In the genomic region with DNA sequence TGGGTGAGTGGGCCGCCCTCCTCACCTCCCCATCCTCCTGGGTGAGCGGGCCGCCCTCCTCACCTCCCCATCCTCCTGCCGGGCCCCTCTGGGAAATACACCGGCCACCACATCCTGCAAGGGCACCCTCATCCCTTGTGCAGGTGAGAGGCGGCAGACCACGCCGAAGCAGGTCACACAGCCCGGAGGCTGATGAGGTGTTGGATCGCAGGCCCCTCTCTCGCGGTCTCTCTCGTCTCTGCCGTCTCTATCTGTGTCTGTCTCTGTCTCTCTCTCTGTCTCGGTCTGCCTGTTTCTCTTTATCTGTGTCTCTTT, we compare ENCODE assay signal across 17 cellular contexts. TPM values are rescaled to one million over a fixed set of nuclear protein-coding genes. Genes with fewer than 3 reads are reported as not detected.
A peak's percentile ranks its signal among the peaks of the same experiment; 100 is the strongest.
DNase-seq lines count a peak whose midpoint lies in the region; ATAC-seq and TF ChIP-seq lines count a peak whose summit lies in the region.
"Had no signal": no experiment of that assay in that cellular context is flagged by ENCODE, and none has a peak within 500 bp of the region (broad histone marks: within the 10 kb centered on the region; RNA-seq: fewer than 3 reads in every experiment).

No MANE protein-coding gene starts in this region.

- H3K9me3 ChIP-seq in osteoblast (ENCODE audit: low read depth, low read length) (peaks cover 5% of the 10 kb centered on the region), spleen (peaks cover 0 to 22% (median 10%) of the 10 kb centered on the region in 8 donors)

- peaks cover 6% of the 10 kb centered on the region for H4K20me1 ChIP-seq in osteoblast (ENCODE audit: insufficient read depth, low read length)
- H4K20me1 ChIP-seq: BLaER1 had no signal

- peaks cover 61% of the 10 kb centered on the region for H3K36me3 ChIP-seq in osteoblast (ENCODE audit: insufficient read depth, low read length)
- peaks cover 0 to 51% (median 14%) of the 10 kb centered on the region in 6 donors for H3K36me3 ChIP-seq in spleen
- H3K36me3 ChIP-seq: HAP-1 had no signal

- H3K79me2 ChIP-seq in osteoblast (ENCODE audit: insufficient read depth, low read length) = no peaks in the 10 kb centered on the region

- H3K27ac ChIP-seq in osteoblast (ENCODE audit: low read depth, low read length) (no peak overlapping the region), spleen (no peak overlapping the region)
- H3K27ac ChIP-seq: A549, BLaER1 had no signal

- H3K27me3 ChIP-seq in osteoblast (ENCODE audit: insufficient read depth, low read length) (no peaks in the 10 kb centered on the region), spleen (replicated peaks in 1 of 7) (no peaks in the 10 kb centered on the region)
- H3K27me3 ChIP-seq: BLaER1 had no signal

- TF ChIP-seq POLR2A in spleen (IDR thresholded peaks at IDR 0.05) = no peak

- H3K27ac Mint-ChIP-seq in stimulated activated naive CD8-positive, alpha-beta T cell treated with anti-CD3 and anti-CD28 coated beads, Interleukin-15, amount 100 ng/mL, for 72 hours = no peak overlapping the region
- H3K27ac Mint-ChIP-seq in glutamatergic neuron (ENCODE audit: unreplicated experiment) = peak overlapping the region; percentile 13
- no peak overlapping the region for H3K27ac Mint-ChIP-seq in stimulated activated memory B cell treated with anti-CD40 and anti-IgM and Interleukin-4, amounts not matched to agents 10 μg/mL and 1 μg/mL and 100 μg/mL, for 72 hours

- DNase-seq in stimulated activated naive CD8-positive, alpha-beta T cell treated with anti-CD3 and anti-CD28 coated beads, Interleukin-15, amount 100 ng/mL, for 72 hours = no peak
- no peak for DNase-seq in stimulated activated naive CD8-positive, alpha-beta T cell treated with anti-CD3 and anti-CD28 coated beads, Interleukin-15, Interleukin-2, amounts not matched to agents 100 U/mL and 50 U/mL, for 24 hours
- DNase-seq in glutamatergic neuron = peak; percentile 7
- DNase-seq in osteoblast (ENCODE audit: insufficient read length, low spot score, missing footprints) = peak; percentile 45
- no peak for DNase-seq in spleen
- DNase-seq: AML-193, Caco-2, DMS53 had no signal

- no peak overlapping the region for H3K4me3 Mint-ChIP-seq in stimulated activated naive CD8-positive, alpha-beta T cell treated with anti-CD3 and anti-CD28 coated beads, Interleukin-15, amount 100 ng/mL, for 72 hours
- H3K4me3 Mint-ChIP-seq in glutamatergic neuron (ENCODE audit: unreplicated experiment) = no peak overlapping the region
- H3K4me3 Mint-ChIP-seq in stimulated activated memory B cell treated with anti-CD40 and anti-IgM and Interleukin-4, amounts not matched to agents 10 μg/mL and 1 μg/mL and 100 μg/mL, for 72 hours = no peak overlapping the region
- H3K4me3 Mint-ChIP-seq: CD8-positive, alpha-beta memory T cell had no signal

- H3K9me3 Mint-ChIP-seq in stimulated activated naive CD8-positive, alpha-beta T cell treated with anti-CD3 and anti-CD28 coated beads, Interleukin-15, amount 100 ng/mL, for 72 hours = peaks cover 8 to 15% of the 10 kb centered on the region in 2 donors
- H3K9me3 Mint-ChIP-seq in glutamatergic neuron (ENCODE audit: unreplicated experiment) = peaks cover 51% of the 10 kb centered on the region
- peaks cover 10% of the 10 kb centered on the region for H3K9me3 Mint-ChIP-seq in stimulated activated memory B cell treated with anti-CD40 and anti-IgM and Interleukin-4, amounts not matched to agents 10 μg/mL and 1 μg/mL and 100 μg/mL, for 72 hours

- H3K27me3 Mint-ChIP-seq in stimulated activated naive CD8-positive, alpha-beta T cell treated with anti-CD3 and anti-CD28 coated beads, Interleukin-15, amount 100 ng/mL, for 72 hours = no peaks in the 10 kb centered on the region
- H3K27me3 Mint-ChIP-seq in glutamatergic neuron (ENCODE audit: unreplicated experiment) = peaks cover 34% of the 10 kb centered on the region
- H3K27me3 Mint-ChIP-seq in stimulated activated memory B cell treated with anti-CD40 and anti-IgM and Interleukin-4, amounts not matched to agents 10 μg/mL and 1 μg/mL and 100 μg/mL, for 72 hours = peaks cover 13% of the 10 kb centered on the region
- H3K27me3 Mint-ChIP-seq: CD8-positive, alpha-beta memory T cell had no signal

- TF ChIP-seq CTCF in glutamatergic neuron (IDR thresholded peaks at IDR 0.05; ENCODE audit: partially characterized antibody, unreplicated experiment) (no peak), osteoblast (IDR thresholded peaks at IDR 0.05; ENCODE audit: extremely low read depth, low read depth, low read length) (no peak), spleen (IDR thresholded peaks at IDR 0.05 in 8 of 11, conservative IDR thresholded peaks at IDR 0.05 in 3 of 11) (no peak)

- intact Hi-C loops in spleen (cut with DNase I; ENCODE audit: low total_unique reads) = no loop called here

- H3K4me1 ChIP-seq in osteoblast (ENCODE audit: insufficient read depth, low read length) = no peaks in the 10 kb centered on the region
- peaks cover 0 to 3% (median 0%) of the 10 kb centered on the region in 6 donors for H3K4me1 ChIP-seq in spleen
- H3K4me1 ChIP-seq: A549, BLaER1, Caco-2, HAP-1 had no signal

- H2AFZ ChIP-seq in osteoblast (ENCODE audit: low read length) = no peak overlapping the region

- peaks cover 16% of the 10 kb centered on the region for H3K4me1 Mint-ChIP-seq in stimulated activated naive CD8-positive, alpha-beta T cell treated with anti-CD3 and anti-CD28 coated beads, Interleukin-15, amount 100 ng/mL, for 72 hours
- H3K4me1 Mint-ChIP-seq in glutamatergic neuron (ENCODE audit: low read depth, unreplicated experiment) = peaks cover 2% of the 10 kb centered on the region
- peaks cover 11% of the 10 kb centered on the region for H3K4me1 Mint-ChIP-seq in stimulated activated memory B cell treated with anti-CD40 and anti-IgM and Interleukin-4, amounts not matched to agents 10 μg/mL and 1 μg/mL and 100 μg/mL, for 72 hours

- peaks cover 46% of the 10 kb centered on the region for H3K36me3 Mint-ChIP-seq in glutamatergic neuron (ENCODE audit: unreplicated experiment)
- peaks cover 10% of the 10 kb centered on the region for H3K36me3 Mint-ChIP-seq in stimulated activated memory B cell treated with anti-CD40 and anti-IgM and Interleukin-4, amounts not matched to agents 10 μg/mL and 1 μg/mL and 100 μg/mL, for 72 hours
- H3K36me3 Mint-ChIP-seq: CD8-positive, alpha-beta memory T cell had no signal

- WGBS in spleen, 5 donors = 89 to 95% (median 93%) methylated on average over 15 of the region's 15 CpGs

- H3K4me2 ChIP-seq in osteoblast (ENCODE audit: insufficient read depth, low read length) = no peak overlapping the region
- H3K4me2 ChIP-seq: A549, BLaER1 had no signal

- ATAC-seq in stimulated activated naive CD8-positive, alpha-beta T cell treated with anti-CD3 and anti-CD28 coated beads, Interleukin-15, amount 100 ng/mL, for 72 hours = peak; percentile 36
- no peak for ATAC-seq in stimulated activated naive CD8-positive, alpha-beta T cell treated with anti-CD3 and anti-CD28 coated beads, Interleukin-15, Interleukin-2, amounts not matched to agents 100 U/mL and 50 U/mL, for 24 hours
- no peak for ATAC-seq in stimulated activated memory B cell treated with anti-CD40 and anti-IgM and Interleukin-4, amounts not matched to agents 10 μg/mL and 1 μg/mL and 100 μg/mL, for 72 hours
- ATAC-seq: A549 had no signal

- H3K4me3 ChIP-seq in osteoblast (ENCODE audit: insufficient read depth, low read length) (no peak overlapping the region), spleen (no peak overlapping the region)
- H3K4me3 ChIP-seq: A549, HAP-1 had no signal

RNA-seq across cellular contexts. Expression of gene FOXL3, which starts 30.8 kb away (rescaled TPM):
- total RNA-seq in glutamatergic neuron (ENCODE audit: unreplicated experiment) (not detected), osteoblast (not detected in 2 replicates), spleen (not detected)
- polyA plus RNA-seq in spleen = not detected
- total RNA-seq: Caco-2; CD8-positive, alpha-beta memory T cell; Daoy; H1; HT-29 had no signal
- polyA plus RNA-seq: A549; AG04450; CD8-positive, alpha-beta memory T cell; H1 had no signal

Comparison
In these comparisons a context has a peak if more than half of its experiments do, and no peak if none do; other contexts are left out.
1. DNase-seq: peak in glutamatergic neuron (single experiment) and osteoblast (single experiment); none in stimulated activated naive CD8-positive, alpha-beta T cell treated with anti-CD3 and anti-CD28 coated beads, Interleukin-15, amount 100 ng/mL, for 72 hours (0 of 2), stimulated activated naive CD8-positive, alpha-beta T cell treated with anti-CD3 and anti-CD28 coated beads, Interleukin-15, Interleukin-2, amounts not matched to agents 100 U/mL and 50 U/mL, for 24 hours (single experiment) and spleen (single experiment).